In the genomic region with DNA sequence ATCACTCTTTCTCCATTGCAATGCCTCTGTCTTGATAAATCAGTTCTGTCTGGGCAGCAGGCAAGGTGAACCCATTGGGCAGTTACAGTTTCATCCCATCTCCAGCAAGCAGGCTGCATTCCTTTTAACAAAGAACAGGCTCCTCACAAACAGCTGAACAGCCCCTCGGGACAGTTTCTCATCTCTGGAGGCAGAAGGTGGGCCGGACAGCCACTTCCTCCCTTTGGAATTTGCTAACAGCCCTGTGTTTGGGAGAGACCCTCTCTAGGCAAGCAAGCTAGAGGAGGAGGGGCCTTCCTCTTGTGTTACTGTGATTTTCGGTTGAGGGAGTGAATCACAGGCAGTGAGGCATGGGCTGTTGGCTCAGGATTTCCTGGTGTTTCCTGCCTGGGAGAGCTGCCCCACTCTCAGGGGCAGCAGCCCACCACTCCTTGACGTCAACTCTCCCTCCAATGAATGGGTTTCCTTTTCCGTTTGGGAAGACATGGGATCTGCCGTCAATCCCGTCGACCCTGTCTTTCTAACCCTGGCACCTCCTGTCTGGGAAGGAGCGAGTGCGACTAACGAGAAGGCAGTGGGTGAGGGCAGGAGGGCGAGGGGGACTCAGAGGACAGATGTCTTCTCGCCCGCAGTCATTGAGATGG, we compare ENCODE assay signal across 9 cellular contexts. TPM values are rescaled to one million over a fixed set of nuclear protein-coding genes. Genes with fewer than 3 reads are reported as not detected.
DNase-seq lines count a peak whose midpoint lies in the region; TF ChIP-seq lines count a peak whose summit lies in the region.
"Had no signal": no experiment of that assay in that cellular context is flagged by ENCODE, and none has a peak within 500 bp of the region (broad histone marks: within the 10 kb centered on the region; RNA-seq: fewer than 3 reads in every experiment).

No MANE protein-coding gene starts in this region.

- H3K27ac ChIP-seq in iPS-20b (ENCODE audit: low read length) (peak overlapping the region; percentile 98), skeletal muscle tissue (ENCODE audit: low read depth, low read length) (peak overlapping the region; percentile 86)

- H3K9me3 ChIP-seq in iPS-20b (ENCODE audit: insufficient read depth, low read depth, low read length) (no peaks in the 10 kb centered on the region), skeletal muscle tissue (ENCODE audit: control insufficient read depth in 3 of 3, low read length in 3 of 3) (no peaks in the 10 kb centered on the region)

- peaks cover 7% of the 10 kb centered on the region; the same call in 1 of the 2 replicates for H3K36me3 Mint-ChIP-seq in HFFc6 (ENCODE audit: low read depth)
- no peaks in the 10 kb centered on the region for H3K36me3 Mint-ChIP-seq in brain
- H3K36me3 Mint-ChIP-seq in activated CD4-positive, alpha-beta memory T cell treated with anti-CD3 and anti-CD28 coated beads, Interleukin-2, amount 10 ng/mL, durations not matched to agents 7 days and 5 days (ENCODE audit: low read depth) = peaks cover 6% of the 10 kb centered on the region

- H3K4me1 Mint-ChIP-seq in HFFc6 (ENCODE audit: low read depth) = peaks cover 56% of the 10 kb centered on the region
- H3K4me1 Mint-ChIP-seq in brain = peaks cover 33% of the 10 kb centered on the region
- H3K4me1 Mint-ChIP-seq in activated CD4-positive, alpha-beta memory T cell treated with anti-CD3 and anti-CD28 coated beads, Interleukin-2, amount 10 ng/mL, durations not matched to agents 7 days and 5 days = peaks cover 12% of the 10 kb centered on the region

- CTCF ChIA-PET in activated CD4-positive, alpha-beta memory T cell treated with anti-CD3 and anti-CD28 coated beads, Interleukin-2, amount 10 ng/mL, durations not matched to agents 7 days and 5 days (lab: Charles Lee) = interaction anchor here (1.5 to 2.8 kb wide), 2 partner anchors 14 to 121 kb away, joined by 4 to 8 read pairs; no protein-coding TSS in a partner anchor

- no peaks in the 10 kb centered on the region for H3K9me3 Mint-ChIP-seq in HFFc6
- no peaks in the 10 kb centered on the region for H3K9me3 Mint-ChIP-seq in brain
- no peaks in the 10 kb centered on the region for H3K9me3 Mint-ChIP-seq in activated CD4-positive, alpha-beta memory T cell treated with anti-CD3 and anti-CD28 coated beads, Interleukin-2, amount 10 ng/mL, durations not matched to agents 7 days and 5 days

- DNase-seq in HFFc6 = peak; percentile 54
- DNase-seq in MV-4-11 (lab: John Stamatoyannopoulos, UW) = no peak
- no peak for DNase-seq in cerebellar cortex (ENCODE audit: low spot score)
- DNase-seq in NCI-H1417 treated with DMSO at 0.1 percent for 48 hours (lab: John Stamatoyannopoulos, UW) = no peak
- DNase-seq in activated CD4-positive, alpha-beta memory T cell treated with anti-CD3 and anti-CD28 coated beads, Interleukin-2, amount 10 ng/mL, durations not matched to agents 7 days and 5 days = no peak
- DNase-seq: Karpas-422 had no signal

- H3K27me3 Mint-ChIP-seq in HFFc6 (ENCODE audit: insufficient read depth) (peaks cover 4% of the 10 kb centered on the region), brain (peaks cover 3% of the 10 kb centered on the region)
- H3K27me3 Mint-ChIP-seq in activated CD4-positive, alpha-beta memory T cell treated with anti-CD3 and anti-CD28 coated beads, Interleukin-2, amount 10 ng/mL, durations not matched to agents 7 days and 5 days = no peaks in the 10 kb centered on the region

- TF ChIP-seq CTCF in HFFc6 (IDR thresholded peaks at IDR 0.05) = no peak
- TF ChIP-seq CTCF in brain (conservative IDR thresholded peaks at IDR 0.05) = no peak

- peak overlapping the region; percentile 99 for H3K27ac Mint-ChIP-seq in HFFc6
- peak overlapping the region in 4 of 5 experiments; percentile 27 to 89 (median 54) for H3K27ac Mint-ChIP-seq in brain
- no peak overlapping the region for H3K27ac Mint-ChIP-seq in activated CD4-positive, alpha-beta memory T cell treated with anti-CD3 and anti-CD28 coated beads, Interleukin-2, amount 10 ng/mL, durations not matched to agents 7 days and 5 days

- peak overlapping the region; percentile 83 for H3K9ac ChIP-seq in iPS-20b (ENCODE audit: low read depth, low read length)
- H3K9ac ChIP-seq in skeletal muscle tissue (ENCODE audit: low read depth in 1 of 3, low read length in 3 of 3) = no peak overlapping the region

- peak overlapping the region; percentile 85 for H3K4me3 Mint-ChIP-seq in HFFc6
- H3K4me3 Mint-ChIP-seq in brain = peak overlapping the region in 2 of 5 experiments; percentile 35 to 44
- no peak overlapping the region for H3K4me3 Mint-ChIP-seq in activated CD4-positive, alpha-beta memory T cell treated with anti-CD3 and anti-CD28 coated beads, Interleukin-2, amount 10 ng/mL, durations not matched to agents 7 days and 5 days

- H3K4me3 ChIP-seq in iPS-20b (ENCODE audit: low read length) = peak overlapping the region; percentile 42; the same call in 1 of the 2 replicates
- no peak overlapping the region for H3K4me3 ChIP-seq in skeletal muscle tissue (ENCODE audit: low read length in 3 of 3)

- H3K27me3 ChIP-seq in iPS-20b (ENCODE audit: insufficient read depth, low read length) (no peaks in the 10 kb centered on the region), skeletal muscle tissue (ENCODE audit: control insufficient read depth in 3 of 3, insufficient read depth in 3 of 3, low read length in 3 of 3) (no peaks in the 10 kb centered on the region)

- peaks cover 41% of the 10 kb centered on the region for H3K4me1 ChIP-seq in iPS-20b (ENCODE audit: insufficient read depth, low read length)
- peaks cover 9 to 32% (median 15%) of the 10 kb centered on the region in 3 donors for H3K4me1 ChIP-seq in skeletal muscle tissue (ENCODE audit: control insufficient read depth in 3 of 3, insufficient read depth in 3 of 3, low read length in 3 of 3)

- no peaks in the 10 kb centered on the region for H3K36me3 ChIP-seq in iPS-20b (ENCODE audit: insufficient read depth, low read depth, low read length)
- H3K36me3 ChIP-seq in skeletal muscle tissue (ENCODE audit: control insufficient read depth in 3 of 3, insufficient read depth in 3 of 3, low read length in 3 of 3) = no peaks in the 10 kb centered on the region

- POLR2A ChIA-PET in activated CD4-positive, alpha-beta memory T cell treated with anti-CD3 and anti-CD28 coated beads, Interleukin-2, amount 10 ng/mL, durations not matched to agents 7 days and 5 days (lab: Charles Lee) = no interaction called here

RNA-seq across cellular contexts. Expression of gene PGS1, which starts 3.7 kb away (rescaled TPM):
- total RNA-seq in HFFc6 (2021; fragmentation: NEBNext Ultra II Directional; extraction: Animal tissue kit (Norgen Biotek cat#: 25700)) = 10 to 100 TPM; 20.2 to 26.1 (median 24.5) TPM
- 33.6 TPM for polyA plus RNA-seq in brain (ENCODE audit: insufficient read depth, low read depth, low replicate concordance)
- total RNA-seq in skeletal muscle tissue = 15.1 TPM
- total RNA-seq in activated CD4-positive, alpha-beta memory T cell treated with anti-CD3 and anti-CD28 coated beads, Interleukin-2, amount 10 ng/mL, durations not matched to agents 7 days and 5 days = 10 to 100 TPM; 70.7 to 75.5 TPM

RNA-seq across cellular contexts. Expression of gene SOCS3, which starts 14.9 kb away (rescaled TPM):
- 10 to 100 TPM; 27.4 to 37.2 (median 33.2) TPM for total RNA-seq in HFFc6 (2021; fragmentation: NEBNext Ultra II Directional; extraction: Animal tissue kit (Norgen Biotek cat#: 25700))
- 11.3 TPM for polyA plus RNA-seq in brain (ENCODE audit: insufficient read depth, low read depth, low replicate concordance)
- total RNA-seq in skeletal muscle tissue = 15.7 TPM
- 10 to 100 TPM; 68.7 to 69.8 TPM for total RNA-seq in activated CD4-positive, alpha-beta memory T cell treated with anti-CD3 and anti-CD28 coated beads, Interleukin-2, amount 10 ng/mL, durations not matched to agents 7 days and 5 days
